ENCODE assay signal across 15 cellular contexts in the genomic region with DNA sequence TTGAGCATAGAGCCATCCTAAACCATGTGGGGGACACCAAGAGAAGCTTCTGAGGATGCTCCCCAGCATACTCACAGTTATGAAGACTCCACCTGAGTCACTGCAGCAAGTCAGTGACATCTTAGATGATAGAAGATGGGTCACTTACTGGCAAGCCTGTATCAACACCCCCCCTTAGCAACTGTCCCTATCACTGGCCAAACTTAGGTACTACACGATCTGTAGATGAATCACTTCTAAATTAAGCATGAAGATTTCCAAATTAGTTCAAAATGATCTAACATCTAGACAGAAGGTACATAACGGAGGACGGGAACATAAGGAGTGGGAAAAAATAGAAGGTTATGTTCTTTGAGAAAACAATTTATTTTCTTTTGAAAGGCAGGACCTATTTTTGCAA. TPM values are rescaled to one million over a fixed set of nuclear protein-coding genes. Genes with fewer than 3 reads are reported as not detected.
DNase-seq lines count a peak whose midpoint lies in the region; ATAC-seq and TF ChIP-seq lines count a peak whose summit lies in the region.
"Had no signal": no experiment of that assay in that cellular context is flagged by ENCODE, and none has a peak within 500 bp of the region (broad histone marks: within the 10 kb centered on the region; RNA-seq: fewer than 3 reads in every experiment).

No MANE protein-coding gene starts in this region.

- no peaks in the 10 kb centered on the region for H3K79me2 ChIP-seq in hepatocyte

- H3K4me3 ChIP-seq in Caco-2 (ENCODE audit: low read depth, low read length) (no peak overlapping the region), SJCRH30 (no peak overlapping the region), hepatocyte (no peak overlapping the region)
- H3K4me3 ChIP-seq: K562, SK-N-MC, upper lobe of left lung had no signal

- H3K27me3 Mint-ChIP-seq in Caco-2 (ENCODE audit: insufficient read depth, unreplicated experiment): no peaks in the 10 kb centered on the region
- H3K27me3 Mint-ChIP-seq in stimulated activated naive B cell treated with anti-CD40 and anti-IgM and Interleukin-4, amounts not matched to agents 10 μg/mL and 1 μg/mL and 100 μg/mL, for 72 hours: peaks cover 10 to 12% of the 10 kb centered on the region in 2 donors
- H3K27me3 Mint-ChIP-seq in effector memory CD8-positive, alpha-beta T cell: no peaks in the 10 kb centered on the region

- H2AFZ ChIP-seq in hepatocyte: no peak overlapping the region

- WGBS in hepatocyte (ENCODE audit: low lambda C conversion rate, missing lambda C conversion rate): 69% methylated on average over 3 of the region's 3 CpGs

- H3K36me3 ChIP-seq in Caco-2 (ENCODE audit: control insufficient read depth, insufficient read depth, low read length) (no peaks in the 10 kb centered on the region), SJCRH30 (no peaks in the 10 kb centered on the region), hepatocyte (replicated peaks; ENCODE audit: insufficient read depth, low read depth) (no peaks in the 10 kb centered on the region)
- H3K36me3 ChIP-seq: upper lobe of left lung had no signal

- H3K27ac ChIP-seq in SJCRH30 (peak overlapping the region; percentile 91), hepatocyte (peak overlapping the region; percentile 92)
- H3K27ac ChIP-seq: SK-N-MC had no signal

- H3K27me3 ChIP-seq in Caco-2 (replicated peaks; ENCODE audit: control insufficient read depth, insufficient read depth, low read length) (no peaks in the 10 kb centered on the region), SJCRH30 (no peaks in the 10 kb centered on the region), hepatocyte (no peaks in the 10 kb centered on the region)
- H3K27me3 ChIP-seq: upper lobe of left lung had no signal

- intact Hi-C loops in Caco-2 (cut with micrococcal nuclease; ENCODE audit: unreplicated experiment): loop anchor here (5.0 kb wide), 1 partner anchor 169 kb away; no protein-coding TSS in a partner anchor

- POLR2A ChIA-PET in Caco-2 (lab: Charles Lee): interaction anchor here (1.0 kb wide), 1 partner anchor 13 kb away, joined by 3 read pairs; a partner anchor contains a TSS

- H3K4me1 Mint-ChIP-seq in Caco-2 (ENCODE audit: low read depth, unreplicated experiment): peaks cover 60% of the 10 kb centered on the region
- H3K4me1 Mint-ChIP-seq in stimulated activated naive B cell treated with anti-CD40 and anti-IgM and Interleukin-4, amounts not matched to agents 10 μg/mL and 1 μg/mL and 100 μg/mL, for 72 hours: no peaks in the 10 kb centered on the region
- H3K4me1 Mint-ChIP-seq in effector memory CD8-positive, alpha-beta T cell (ENCODE audit: low read depth in 2 of 2): peaks cover 9% of the 10 kb centered on the region in 2 donors

- no peak overlapping the region for H3K4me3 Mint-ChIP-seq in Caco-2 (ENCODE audit: unreplicated experiment)
- H3K4me3 Mint-ChIP-seq in stimulated activated naive B cell treated with anti-CD40 and anti-IgM and Interleukin-4, amounts not matched to agents 10 μg/mL and 1 μg/mL and 100 μg/mL, for 72 hours: no peak overlapping the region
- no peak overlapping the region for H3K4me3 Mint-ChIP-seq in effector memory CD8-positive, alpha-beta T cell

- no TSS peak for BruUV-seq in Caco-2 (replicated peaks; lab: Mats Ljungman, UMichigan)

- ATAC-seq in stimulated activated naive B cell treated with anti-CD40 and anti-IgM and Interleukin-4, amounts not matched to agents 10 μg/mL and 1 μg/mL and 100 μg/mL, for 72 hours (replicated peaks): peak; percentile 27 to 41
- ATAC-seq in HG03342 (IDR thresholded peaks at IDR 0.05; ENCODE audit: unreplicated experiment): no peak
- no peak for ATAC-seq in effector memory CD8-positive, alpha-beta T cell (replicated peaks)
- ATAC-seq: K562 had no signal

- no peaks in the 10 kb centered on the region for H4K20me1 ChIP-seq in hepatocyte (ENCODE audit: insufficient read depth, poor library complexity, severe bottlenecking)

- no peak overlapping the region for H3K4me2 ChIP-seq in hepatocyte

- CTCF ChIA-PET in Caco-2 (lab: Charles Lee): no interaction called here

- TF ChIP-seq CTCF in Caco-2 (IDR thresholded peaks at IDR 0.05; ENCODE audit: insufficient read depth in 1 of 2, low read depth in 1 of 2, low read length in 1 of 2, severe bottlenecking in 1 of 2, unreplicated experiment in 1 of 2) (no peak), hepatocyte (IDR thresholded peaks at IDR 0.05; ENCODE audit: poor library complexity) (no peak)

- H3K9me3 Mint-ChIP-seq in Caco-2 (ENCODE audit: unreplicated experiment): peaks cover 17% of the 10 kb centered on the region
- H3K9me3 Mint-ChIP-seq in stimulated activated naive B cell treated with anti-CD40 and anti-IgM and Interleukin-4, amounts not matched to agents 10 μg/mL and 1 μg/mL and 100 μg/mL, for 72 hours: peaks cover 2 to 3% of the 10 kb centered on the region in 2 donors
- no peaks in the 10 kb centered on the region for H3K9me3 Mint-ChIP-seq in effector memory CD8-positive, alpha-beta T cell

- no peaks in the 10 kb centered on the region for H3K9me2 ChIP-seq in hepatocyte (replicated peaks; ENCODE audit: insufficient read depth)

- peaks cover 74% of the 10 kb centered on the region for H3K4me1 ChIP-seq in Caco-2
- H3K4me1 ChIP-seq in SJCRH30: peaks cover 55% of the 10 kb centered on the region
- peaks cover 38% of the 10 kb centered on the region for H3K4me1 ChIP-seq in hepatocyte (ENCODE audit: insufficient read depth)

- H3K36me3 Mint-ChIP-seq in Caco-2 (ENCODE audit: insufficient read depth, unreplicated experiment): peaks cover 6% of the 10 kb centered on the region
- H3K36me3 Mint-ChIP-seq in stimulated activated naive B cell treated with anti-CD40 and anti-IgM and Interleukin-4, amounts not matched to agents 10 μg/mL and 1 μg/mL and 100 μg/mL, for 72 hours: no peaks in the 10 kb centered on the region
- H3K36me3 Mint-ChIP-seq in effector memory CD8-positive, alpha-beta T cell (ENCODE audit: insufficient read depth): no peaks in the 10 kb centered on the region

- no peak for DNase-seq in Caco-2
- peak in 1 of 2 experiments; percentile 32 for DNase-seq in SJCRH30
- DNase-seq in hepatocyte (ENCODE audit: low spot score): no peak
- no peak for DNase-seq in stimulated activated naive B cell treated with anti-CD40 and anti-IgM and Interleukin-4, amounts not matched to agents 10 μg/mL and 1 μg/mL and 100 μg/mL, for 72 hours
- DNase-seq in AG08396 (ENCODE audit: low spot score): no peak
- DNase-seq in SW 1271 (lab: John Stamatoyannopoulos, UW): no peak
- no peak for DNase-seq in effector memory CD8-positive, alpha-beta T cell
- DNase-seq: activated CD4-positive, alpha-beta T cell treated with anti-CD3 and anti-CD28 coated beads for 1 hour; caudate nucleus; NCI-H1930; NCI-H524 treated with DMSO at 0.1 percent for 48 hours; upper lobe of left lung had no signal

- H3K9me3 ChIP-seq in Caco-2 (no peaks in the 10 kb centered on the region), SJCRH30 (replicated peaks) (peaks cover 4% of the 10 kb centered on the region; the same call in 1 of the 2 replicates), hepatocyte (ENCODE audit: low read depth) (no peaks in the 10 kb centered on the region)
- H3K9me3 ChIP-seq: upper lobe of left lung had no signal

- H3K27ac Mint-ChIP-seq in Caco-2 (ENCODE audit: unreplicated experiment): peak overlapping the region; percentile 56
- no peak overlapping the region for H3K27ac Mint-ChIP-seq in stimulated activated naive B cell treated with anti-CD40 and anti-IgM and Interleukin-4, amounts not matched to agents 10 μg/mL and 1 μg/mL and 100 μg/mL, for 72 hours
- no peak overlapping the region for H3K27ac Mint-ChIP-seq in effector memory CD8-positive, alpha-beta T cell

RNA-seq across cellular contexts. Expression of a gene that starts 13.2 kb away (rescaled TPM):
- total RNA-seq in Caco-2 (2022): 23.9 and 24.7 TPM in 2 replicates
- total RNA-seq in SJCRH30 (2014; rRNA removed; shearing (Covaris generic)): 59.6 and 69.8 TPM in 2 replicates
- total RNA-seq in hepatocyte: 185 and 195 TPM in 2 replicates
- polyA plus RNA-seq in hepatocyte: 325 and 347 TPM in 2 replicates
- total RNA-seq: K562 had no signal

Comparison
In these comparisons a context has a peak if more than half of its experiments do, and no peak if none do; other contexts are left out.
1. ATAC-seq: peak in stimulated activated naive B cell treated with anti-CD40 and anti-IgM and Interleukin-4, amounts not matched to agents 10 μg/mL and 1 μg/mL and 100 μg/mL, for 72 hours (2 of 2); none in HG03342 (single experiment) and effector memory CD8-positive, alpha-beta T cell (single experiment).